In the genomic region with DNA sequence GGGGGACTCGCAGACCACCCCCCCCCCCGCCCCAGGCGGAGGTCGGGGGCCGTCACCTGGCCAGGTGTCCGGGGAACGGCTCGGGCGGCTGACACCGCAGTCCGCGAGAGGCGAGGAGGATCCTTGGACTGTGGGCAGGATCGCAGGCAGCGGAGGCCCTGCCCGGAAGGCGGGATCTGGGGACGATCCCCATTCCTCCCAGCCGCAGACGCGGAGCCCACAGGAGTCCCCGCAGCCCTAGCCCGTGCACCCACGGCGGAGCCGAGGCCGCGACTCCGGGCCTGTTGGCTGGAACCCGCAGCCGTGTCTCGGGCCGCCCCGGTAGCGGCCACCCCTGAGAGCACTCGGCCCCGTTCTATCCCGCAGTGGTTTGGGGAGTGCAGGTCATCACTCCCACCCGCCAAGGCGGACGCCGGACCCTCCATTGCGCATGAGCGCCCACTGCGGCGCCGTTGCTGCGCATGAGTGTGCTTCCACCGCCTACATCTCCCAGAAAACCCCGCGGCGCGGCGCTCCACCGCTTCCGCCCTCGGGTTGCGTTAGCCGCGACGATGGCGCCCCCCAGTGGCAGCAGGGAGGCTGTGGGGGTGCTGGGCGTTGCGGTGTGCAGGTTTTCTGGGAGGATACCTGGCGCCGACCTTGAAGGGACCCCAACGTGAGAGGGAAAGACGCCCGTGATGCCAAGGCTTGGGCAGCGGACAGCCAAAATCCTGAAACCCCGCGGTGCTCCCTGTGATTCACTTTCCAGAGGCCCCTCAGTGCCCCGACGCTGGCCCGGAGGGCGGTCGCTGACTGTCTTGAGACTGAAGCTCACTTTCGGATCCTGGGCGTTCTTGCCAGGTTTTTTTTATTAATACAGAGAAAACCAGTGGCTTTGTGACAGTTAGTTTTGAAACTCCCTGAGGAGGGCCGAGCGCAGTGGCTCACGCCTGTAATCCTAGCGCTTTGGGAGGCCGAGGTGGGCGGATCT, we compare ENCODE assay signal across 1 cellular context.
TF ChIP-seq lines count a peak whose summit lies in the region.

No MANE protein-coding gene starts in this region.

TF ChIP-seq in K562, 482 proteins besides CTCF, POLR2A, EP300 and RAD21 (continued from another document and continues in another):
- TF ChIP-seq, protein P1, sequence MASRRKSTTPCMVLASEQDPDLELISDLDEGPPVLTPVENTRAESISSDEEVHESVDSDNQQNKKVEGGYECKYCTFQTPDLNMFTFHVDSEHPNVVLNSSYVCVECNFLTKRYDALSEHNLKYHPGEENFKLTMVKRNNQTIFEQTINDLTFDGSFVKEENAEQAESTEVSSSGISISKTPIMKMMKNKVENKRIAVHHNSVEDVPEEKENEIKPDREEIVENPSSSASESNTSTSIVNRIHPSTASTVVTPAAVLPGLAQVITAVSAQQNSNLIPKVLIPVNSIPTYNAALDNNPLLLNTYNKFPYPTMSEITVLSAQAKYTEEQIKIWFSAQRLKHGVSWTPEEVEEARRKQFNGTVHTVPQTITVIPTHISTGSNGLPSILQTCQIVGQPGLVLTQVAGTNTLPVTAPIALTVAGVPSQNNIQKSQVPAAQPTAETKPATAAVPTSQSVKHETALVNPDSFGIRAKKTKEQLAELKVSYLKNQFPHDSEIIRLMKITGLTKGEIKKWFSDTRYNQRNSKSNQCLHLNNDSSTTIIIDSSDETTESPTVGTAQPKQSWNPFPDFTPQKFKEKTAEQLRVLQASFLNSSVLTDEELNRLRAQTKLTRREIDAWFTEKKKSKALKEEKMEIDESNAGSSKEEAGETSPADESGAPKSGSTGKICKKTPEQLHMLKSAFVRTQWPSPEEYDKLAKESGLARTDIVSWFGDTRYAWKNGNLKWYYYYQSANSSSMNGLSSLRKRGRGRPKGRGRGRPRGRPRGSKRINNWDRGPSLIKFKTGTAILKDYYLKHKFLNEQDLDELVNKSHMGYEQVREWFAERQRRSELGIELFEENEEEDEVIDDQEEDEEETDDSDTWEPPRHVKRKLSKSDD (conservative IDR thresholded peaks at IDR 0.05; ENCODE audit: low read length) = no peak
- TF ChIP-seq, protein P2, sequence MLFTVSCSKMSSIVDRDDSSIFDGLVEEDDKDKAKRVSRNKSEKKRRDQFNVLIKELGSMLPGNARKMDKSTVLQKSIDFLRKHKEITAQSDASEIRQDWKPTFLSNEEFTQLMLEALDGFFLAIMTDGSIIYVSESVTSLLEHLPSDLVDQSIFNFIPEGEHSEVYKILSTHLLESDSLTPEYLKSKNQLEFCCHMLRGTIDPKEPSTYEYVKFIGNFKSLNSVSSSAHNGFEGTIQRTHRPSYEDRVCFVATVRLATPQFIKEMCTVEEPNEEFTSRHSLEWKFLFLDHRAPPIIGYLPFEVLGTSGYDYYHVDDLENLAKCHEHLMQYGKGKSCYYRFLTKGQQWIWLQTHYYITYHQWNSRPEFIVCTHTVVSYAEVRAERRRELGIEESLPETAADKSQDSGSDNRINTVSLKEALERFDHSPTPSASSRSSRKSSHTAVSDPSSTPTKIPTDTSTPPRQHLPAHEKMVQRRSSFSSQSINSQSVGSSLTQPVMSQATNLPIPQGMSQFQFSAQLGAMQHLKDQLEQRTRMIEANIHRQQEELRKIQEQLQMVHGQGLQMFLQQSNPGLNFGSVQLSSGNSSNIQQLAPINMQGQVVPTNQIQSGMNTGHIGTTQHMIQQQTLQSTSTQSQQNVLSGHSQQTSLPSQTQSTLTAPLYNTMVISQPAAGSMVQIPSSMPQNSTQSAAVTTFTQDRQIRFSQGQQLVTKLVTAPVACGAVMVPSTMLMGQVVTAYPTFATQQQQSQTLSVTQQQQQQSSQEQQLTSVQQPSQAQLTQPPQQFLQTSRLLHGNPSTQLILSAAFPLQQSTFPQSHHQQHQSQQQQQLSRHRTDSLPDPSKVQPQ (CRISPR knock-in tag; IDR thresholded peaks at IDR 0.05; ENCODE audit: borderline replicate concordance) = no peak
- TF ChIP-seq GTF2E2 (tag; IDR thresholded peaks at IDR 0.05) (no peak), ZNF780A (CRISPR knock-in tag; IDR thresholded peaks at IDR 0.05) (no peak), KAT2B (IDR thresholded peaks at IDR 0.05; ENCODE audit: low read depth, low read length) (no peak), POLR3G (IDR thresholded peaks at IDR 0.05; ENCODE audit: extremely low read depth, insufficient read length, insufficient replicate concordance) (no peak), TCFL5 (CRISPR knock-in tag; conservative IDR thresholded peaks at IDR 0.05) (no peak), SP2 (IDR thresholded peaks at IDR 0.05; ENCODE audit: extremely low read depth, low read depth, low read length, poor library complexity, severe bottlenecking) (no peak), ZNF561 (CRISPR knock-in tag; conservative IDR thresholded peaks at IDR 0.05) (no peak), MEF2D (tag; conservative IDR thresholded peaks at IDR 0.05; ENCODE audit: low read depth) (no peak), ZSCAN29 (IDR thresholded peaks at IDR 0.05) (no peak), ZBTB17 (CRISPR knock-in tag; IDR thresholded peaks at IDR 0.05) (no peak), ZNF583 (CRISPR knock-in tag; IDR thresholded peaks at IDR 0.05) (no peak), ZNF23 (CRISPR knock-in tag; IDR thresholded peaks at IDR 0.05) (no peak), TAF9B (IDR thresholded peaks at IDR 0.05; ENCODE audit: partially characterized antibody) (no peak), JUN (IDR thresholded peaks at IDR 0.05; ENCODE audit: borderline replicate concordance, low read depth, low read length) (no peak), JUN (CRISPR knock-in tag; IDR thresholded peaks at IDR 0.05; ENCODE audit: borderline replicate concordance) (no peak)
- TF ChIP-seq, protein P3, sequence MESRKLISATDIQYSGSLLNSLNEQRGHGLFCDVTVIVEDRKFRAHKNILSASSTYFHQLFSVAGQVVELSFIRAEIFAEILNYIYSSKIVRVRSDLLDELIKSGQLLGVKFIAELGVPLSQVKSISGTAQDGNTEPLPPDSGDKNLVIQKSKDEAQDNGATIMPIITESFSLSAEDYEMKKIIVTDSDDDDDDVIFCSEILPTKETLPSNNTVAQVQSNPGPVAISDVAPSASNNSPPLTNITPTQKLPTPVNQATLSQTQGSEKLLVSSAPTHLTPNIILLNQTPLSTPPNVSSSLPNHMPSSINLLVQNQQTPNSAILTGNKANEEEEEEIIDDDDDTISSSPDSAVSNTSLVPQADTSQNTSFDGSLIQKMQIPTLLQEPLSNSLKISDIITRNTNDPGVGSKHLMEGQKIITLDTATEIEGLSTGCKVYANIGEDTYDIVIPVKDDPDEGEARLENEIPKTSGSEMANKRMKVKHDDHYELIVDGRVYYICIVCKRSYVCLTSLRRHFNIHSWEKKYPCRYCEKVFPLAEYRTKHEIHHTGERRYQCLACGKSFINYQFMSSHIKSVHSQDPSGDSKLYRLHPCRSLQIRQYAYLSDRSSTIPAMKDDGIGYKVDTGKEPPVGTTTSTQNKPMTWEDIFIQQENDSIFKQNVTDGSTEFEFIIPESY (CRISPR knock-in tag; IDR thresholded peaks at IDR 0.05) = peak; percentile 86
- TF ChIP-seq, protein P4, sequence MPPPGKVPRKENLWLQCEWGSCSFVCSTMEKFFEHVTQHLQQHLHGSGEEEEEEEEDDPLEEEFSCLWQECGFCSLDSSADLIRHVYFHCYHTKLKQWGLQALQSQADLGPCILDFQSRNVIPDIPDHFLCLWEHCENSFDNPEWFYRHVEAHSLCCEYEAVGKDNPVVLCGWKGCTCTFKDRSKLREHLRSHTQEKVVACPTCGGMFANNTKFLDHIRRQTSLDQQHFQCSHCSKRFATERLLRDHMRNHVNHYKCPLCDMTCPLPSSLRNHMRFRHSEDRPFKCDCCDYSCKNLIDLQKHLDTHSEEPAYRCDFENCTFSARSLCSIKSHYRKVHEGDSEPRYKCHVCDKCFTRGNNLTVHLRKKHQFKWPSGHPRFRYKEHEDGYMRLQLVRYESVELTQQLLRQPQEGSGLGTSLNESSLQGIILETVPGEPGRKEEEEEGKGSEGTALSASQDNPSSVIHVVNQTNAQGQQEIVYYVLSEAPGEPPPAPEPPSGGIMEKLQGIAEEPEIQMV (tag; conservative IDR thresholded peaks at IDR 0.05; ENCODE audit: low read depth) = no peak
- TF ChIP-seq, protein P5, sequence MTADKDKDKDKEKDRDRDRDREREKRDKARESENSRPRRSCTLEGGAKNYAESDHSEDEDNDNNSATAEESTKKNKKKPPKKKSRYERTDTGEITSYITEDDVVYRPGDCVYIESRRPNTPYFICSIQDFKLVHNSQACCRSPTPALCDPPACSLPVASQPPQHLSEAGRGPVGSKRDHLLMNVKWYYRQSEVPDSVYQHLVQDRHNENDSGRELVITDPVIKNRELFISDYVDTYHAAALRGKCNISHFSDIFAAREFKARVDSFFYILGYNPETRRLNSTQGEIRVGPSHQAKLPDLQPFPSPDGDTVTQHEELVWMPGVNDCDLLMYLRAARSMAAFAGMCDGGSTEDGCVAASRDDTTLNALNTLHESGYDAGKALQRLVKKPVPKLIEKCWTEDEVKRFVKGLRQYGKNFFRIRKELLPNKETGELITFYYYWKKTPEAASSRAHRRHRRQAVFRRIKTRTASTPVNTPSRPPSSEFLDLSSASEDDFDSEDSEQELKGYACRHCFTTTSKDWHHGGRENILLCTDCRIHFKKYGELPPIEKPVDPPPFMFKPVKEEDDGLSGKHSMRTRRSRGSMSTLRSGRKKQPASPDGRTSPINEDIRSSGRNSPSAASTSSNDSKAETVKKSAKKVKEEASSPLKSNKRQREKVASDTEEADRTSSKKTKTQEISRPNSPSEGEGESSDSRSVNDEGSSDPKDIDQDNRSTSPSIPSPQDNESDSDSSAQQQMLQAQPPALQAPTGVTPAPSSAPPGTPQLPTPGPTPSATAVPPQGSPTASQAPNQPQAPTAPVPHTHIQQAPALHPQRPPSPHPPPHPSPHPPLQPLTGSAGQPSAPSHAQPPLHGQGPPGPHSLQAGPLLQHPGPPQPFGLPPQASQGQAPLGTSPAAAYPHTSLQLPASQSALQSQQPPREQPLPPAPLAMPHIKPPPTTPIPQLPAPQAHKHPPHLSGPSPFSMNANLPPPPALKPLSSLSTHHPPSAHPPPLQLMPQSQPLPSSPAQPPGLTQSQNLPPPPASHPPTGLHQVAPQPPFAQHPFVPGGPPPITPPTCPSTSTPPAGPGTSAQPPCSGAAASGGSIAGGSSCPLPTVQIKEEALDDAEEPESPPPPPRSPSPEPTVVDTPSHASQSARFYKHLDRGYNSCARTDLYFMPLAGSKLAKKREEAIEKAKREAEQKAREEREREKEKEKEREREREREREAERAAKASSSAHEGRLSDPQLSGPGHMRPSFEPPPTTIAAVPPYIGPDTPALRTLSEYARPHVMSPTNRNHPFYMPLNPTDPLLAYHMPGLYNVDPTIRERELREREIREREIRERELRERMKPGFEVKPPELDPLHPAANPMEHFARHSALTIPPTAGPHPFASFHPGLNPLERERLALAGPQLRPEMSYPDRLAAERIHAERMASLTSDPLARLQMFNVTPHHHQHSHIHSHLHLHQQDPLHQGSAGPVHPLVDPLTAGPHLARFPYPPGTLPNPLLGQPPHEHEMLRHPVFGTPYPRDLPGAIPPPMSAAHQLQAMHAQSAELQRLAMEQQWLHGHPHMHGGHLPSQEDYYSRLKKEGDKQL (CRISPR knock-in tag; IDR thresholded peaks at IDR 0.05; ENCODE audit: borderline replicate concordance) = no peak
